8 cellular contexts compared by ENCODE assay signal in the genomic region with DNA sequence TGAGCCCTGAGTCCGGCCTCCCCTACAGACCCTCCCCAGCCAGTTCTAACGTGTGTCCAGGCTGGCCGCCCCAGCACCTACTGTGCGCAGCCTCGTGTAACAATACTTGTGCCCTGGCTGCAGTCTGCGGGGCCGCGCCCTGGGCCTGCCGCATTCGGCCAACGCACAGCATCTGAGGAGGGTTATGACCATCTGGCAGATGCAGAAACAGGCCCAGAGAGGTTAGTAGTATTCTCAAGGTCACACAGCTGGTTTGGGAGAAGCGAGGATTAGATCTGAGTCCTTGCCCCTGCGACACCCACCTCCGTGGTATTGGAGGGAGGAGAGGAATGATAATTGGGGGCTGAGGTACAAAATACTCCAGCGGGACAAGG. TPM values are rescaled to one million over a fixed set of nuclear protein-coding genes. Genes with fewer than 3 reads are reported as not detected.
DNase-seq lines count a peak whose midpoint lies in the region; ATAC-seq and TF ChIP-seq lines count a peak whose summit lies in the region.

No MANE protein-coding gene starts in this region.

- TF ChIP-seq POLR2A in spleen (IDR thresholded peaks at IDR 0.05): no peak

- H3K9me3 ChIP-seq in iPS DF 6.9 (ENCODE audit: control insufficient read depth, insufficient read depth, low read length) (no peaks in the 10 kb centered on the region), spleen (no peaks in the 10 kb centered on the region)

- no peaks in the 10 kb centered on the region for H3K36me3 Mint-ChIP-seq in T-helper 2 cell treated with Interferon-gamma antibody and Interleukin-4, amounts not matched to agents 5 μg/mL and 100 μg/mL, for 36 hours (ENCODE audit: low read depth)
- H3K36me3 Mint-ChIP-seq in activated naive CD8-positive, alpha-beta T cell: no peaks in the 10 kb centered on the region

- H3K27ac ChIP-seq in iPS DF 6.9 (ENCODE audit: low read length) (no peak overlapping the region), spleen (peak overlapping the region; percentile 77 to 95 (median 88))

- no peak for ATAC-seq in HG03469 (IDR thresholded peaks at IDR 0.05; ENCODE audit: unreplicated experiment)
- no peak for ATAC-seq in GM18520 (IDR thresholded peaks at IDR 0.05; ENCODE audit: unreplicated experiment)

- H3K36me3 ChIP-seq in iPS DF 6.9 (ENCODE audit: control insufficient read depth, insufficient read depth, low read length) (no peaks in the 10 kb centered on the region), spleen (no peaks in the 10 kb centered on the region)

- H3K4me1 Mint-ChIP-seq in T-helper 2 cell treated with Interferon-gamma antibody and Interleukin-4, amounts not matched to agents 5 μg/mL and 100 μg/mL, for 36 hours (ENCODE audit: low read depth): peaks cover 19% of the 10 kb centered on the region
- peaks cover 19% of the 10 kb centered on the region for H3K4me1 Mint-ChIP-seq in activated naive CD8-positive, alpha-beta T cell (ENCODE audit: low read depth)

- peaks cover 45% of the 10 kb centered on the region for H3K27me3 Mint-ChIP-seq in T-helper 2 cell treated with Interferon-gamma antibody and Interleukin-4, amounts not matched to agents 5 μg/mL and 100 μg/mL, for 36 hours (ENCODE audit: low read depth)
- H3K27me3 Mint-ChIP-seq in activated naive CD8-positive, alpha-beta T cell: peaks cover 2% of the 10 kb centered on the region

- H3K4me1 ChIP-seq in iPS DF 6.9 (ENCODE audit: control insufficient read depth, insufficient read depth, low read length) (no peaks in the 10 kb centered on the region), spleen (peaks cover 39 to 88% (median 60%) of the 10 kb centered on the region in 6 donors)

- peak overlapping the region; percentile 81 for H3K4me3 Mint-ChIP-seq in T-helper 2 cell treated with Interferon-gamma antibody and Interleukin-4, amounts not matched to agents 5 μg/mL and 100 μg/mL, for 36 hours
- H3K4me3 Mint-ChIP-seq in activated naive CD8-positive, alpha-beta T cell: peak overlapping the region; percentile 86

- H3K27me3 ChIP-seq in iPS DF 6.9 (ENCODE audit: control insufficient read depth, insufficient read depth, low read length) (peaks cover 58% of the 10 kb centered on the region), spleen (replicated peaks in 1 of 7) (peaks cover 0 to 16% (median 0%) of the 10 kb centered on the region in 7 donors)

- no peaks in the 10 kb centered on the region for H3K9me3 Mint-ChIP-seq in T-helper 2 cell treated with Interferon-gamma antibody and Interleukin-4, amounts not matched to agents 5 μg/mL and 100 μg/mL, for 36 hours
- H3K9me3 Mint-ChIP-seq in activated naive CD8-positive, alpha-beta T cell (ENCODE audit: low read depth): no peaks in the 10 kb centered on the region

- intact Hi-C loops in spleen (cut with DNase I; ENCODE audit: low total_unique reads): loop anchor here (10.0 kb wide), 1 partner anchor 275 kb away; the partner anchor contains the start of genes RANBP10 and TSNAXIP1

- H3K27ac Mint-ChIP-seq in T-helper 2 cell treated with Interferon-gamma antibody and Interleukin-4, amounts not matched to agents 5 μg/mL and 100 μg/mL, for 36 hours: no peak overlapping the region
- no peak overlapping the region for H3K27ac Mint-ChIP-seq in activated naive CD8-positive, alpha-beta T cell

- H3K4me3 ChIP-seq in iPS DF 6.9 (ENCODE audit: low read length) (peak overlapping the region; percentile 46; the same call in 1 of the 2 replicates), spleen (peak overlapping the region; percentile 70 to 94 (median 79))

- no peak for TF ChIP-seq CTCF in spleen (IDR thresholded peaks at IDR 0.05 in 8 of 11, conservative IDR thresholded peaks at IDR 0.05 in 3 of 11)

- DNase-seq in T-helper 2 cell treated with Interferon-gamma antibody and Interleukin-4, amounts not matched to agents 5 μg/mL and 100 μg/mL, for 36 hours (ENCODE audit: low spot score): no peak
- DNase-seq in T-helper 2 cell (no peak), iPS DF 6.9 (ENCODE audit: low read depth, low spot score) (no peak), spleen (peak; percentile 86), HPDE6-E6E7 (ENCODE audit: extremely low spot score) (no peak)

- WGBS in iPS DF 6.9 (ENCODE audit: insufficient coverage, insufficient read length): no CpG with 5 or more reads among the region's 15 CpGs
- 11 to 30% (median 21%) methylated on average over 11 to 15 of the region's 15 CpGs for WGBS in spleen, 5 donors

RNA-seq across cellular contexts. Expression of gene RIPOR1, which starts 1.0 kb away (rescaled TPM):
- 100 to 1,000 TPM; 114 to 242 (median 188) TPM for total RNA-seq in spleen
- polyA plus RNA-seq in spleen: 10 to 100 TPM; 29.9 to 84.7 (median 69.9) TPM

RNA-seq across cellular contexts. Expression of gene CTCF, which starts 32.7 kb away (rescaled TPM):
- 10 to 100 TPM; 47.6 to 67.7 (median 50.8) TPM for total RNA-seq in spleen
- polyA plus RNA-seq in spleen: 10 to 100 TPM; 24.4 to 36.7 (median 25.6) TPM

RNA-seq across cellular contexts. Expression of gene AGRP, which starts 46.3 kb away (rescaled TPM):
- total RNA-seq in spleen: under 1 TPM in 1 of 7 donors, not detected in 6; 0.91 TPM
- polyA plus RNA-seq in spleen: under 1 TPM; 0.15 to 0.30 (median 0.22) TPM

RNA-seq across cellular contexts. Expression of gene ATP6V0D1, which starts 48.7 kb away (rescaled TPM):
- total RNA-seq in spleen: 100 to 1,000 TPM in 5 of 7 donors, 10 to 100 TPM in 2; 97.5 to 133 (median 114) TPM
- 10 to 100 TPM; 37.3 to 68.6 (median 40.1) TPM for polyA plus RNA-seq in spleen
